ENCODE assay signal across 8 cellular contexts in the genomic region with DNA sequence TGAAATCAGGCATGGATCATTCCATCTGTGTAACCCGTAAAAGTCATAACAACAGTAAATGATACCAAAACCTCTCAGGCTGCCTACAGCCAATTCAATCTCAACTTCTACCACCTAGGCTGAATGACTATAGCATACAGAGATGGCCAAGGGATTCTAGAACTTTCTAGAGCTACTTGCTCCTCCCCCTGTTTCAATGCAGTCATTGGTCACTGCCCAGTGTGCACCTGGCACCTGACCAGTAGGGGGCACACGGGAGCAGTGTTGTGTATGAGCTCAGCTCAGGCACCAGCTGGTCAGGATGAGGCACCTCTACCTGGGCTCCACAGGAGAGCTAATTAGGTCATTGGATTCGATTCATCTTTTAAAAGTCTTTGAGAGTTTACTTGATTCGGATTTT.
A peak's percentile ranks its signal among the peaks of the same experiment; 100 is the strongest.
DNase-seq lines count a peak whose midpoint lies in the region; ATAC-seq and TF ChIP-seq lines count a peak whose summit lies in the region.

No MANE protein-coding gene starts in this region.

- H3K4me1 Mint-ChIP-seq in CD8-positive, alpha-beta T cell (ENCODE audit: low read depth), result no peaks in the 10 kb centered on the region
- H3K4me1 Mint-ChIP-seq in central memory CD8-positive, alpha-beta T cell, result peaks cover 5% of the 10 kb centered on the region

- no peak overlapping the region for H3K4me3 ChIP-seq in CD8-positive, alpha-beta T cell (ENCODE audit: low read depth, low read length)
- no peak overlapping the region for H3K4me3 ChIP-seq in osteoblast (ENCODE audit: insufficient read depth, low read length)

- H3K36me3 Mint-ChIP-seq in CD8-positive, alpha-beta T cell, result no peaks in the 10 kb centered on the region
- H3K36me3 Mint-ChIP-seq in central memory CD8-positive, alpha-beta T cell (ENCODE audit: insufficient read depth), result no peaks in the 10 kb centered on the region

- H2AFZ ChIP-seq in osteoblast (ENCODE audit: low read length), result no peak overlapping the region

- intact Hi-C loops in CD8-positive, alpha-beta T cell (cut with DNase I, micrococcal nuclease), result no loop called here

- DNase-seq in CD8-positive, alpha-beta T cell, result peak in 4 of 7 experiments; percentile 9 to 33 (median 24)
- peak in 3 of 5 donors; percentile 5 to 46 (median 6) for DNase-seq in T-helper 1 cell
- DNase-seq in central memory CD8-positive, alpha-beta T cell (ENCODE audit: low spot score in 2 of 2), result no peak
- DNase-seq in osteoblast (ENCODE audit: insufficient read length, low spot score, missing footprints), result no peak
- DNase-seq in retina, result no peak

- no peak overlapping the region for H3K4me2 ChIP-seq in osteoblast (ENCODE audit: insufficient read depth, low read length)

- no peaks in the 10 kb centered on the region for H3K36me3 ChIP-seq in CD8-positive, alpha-beta T cell (ENCODE audit: insufficient read depth, low read length)
- H3K36me3 ChIP-seq in osteoblast (ENCODE audit: insufficient read depth, low read length), result no peaks in the 10 kb centered on the region

- no peaks in the 10 kb centered on the region for H3K27me3 Mint-ChIP-seq in CD8-positive, alpha-beta T cell (ENCODE audit: low read depth)
- no peaks in the 10 kb centered on the region for H3K27me3 Mint-ChIP-seq in central memory CD8-positive, alpha-beta T cell

- no peaks in the 10 kb centered on the region for H3K79me2 ChIP-seq in osteoblast (ENCODE audit: insufficient read depth, low read length)

- no peaks in the 10 kb centered on the region for H3K4me1 ChIP-seq in CD8-positive, alpha-beta T cell (ENCODE audit: insufficient read depth, low read length)
- no peaks in the 10 kb centered on the region for H3K4me1 ChIP-seq in osteoblast (ENCODE audit: insufficient read depth, low read length)

- H3K27ac Mint-ChIP-seq in CD8-positive, alpha-beta T cell, result no peak overlapping the region
- no peak overlapping the region for H3K27ac Mint-ChIP-seq in central memory CD8-positive, alpha-beta T cell (ENCODE audit: low read depth)

- POLR2A ChIA-PET in CD8-positive, alpha-beta T cell (lab: Charles Lee), result interaction anchor here (0.6 kb wide), 1 partner anchor 637 kb away, joined by 4 read pairs; no protein-coding TSS in a partner anchor

- H3K9me3 ChIP-seq in CD8-positive, alpha-beta T cell (ENCODE audit: low read length), result no peaks in the 10 kb centered on the region
- no peaks in the 10 kb centered on the region for H3K9me3 ChIP-seq in osteoblast (ENCODE audit: low read depth, low read length)

- ATAC-seq in CD8-positive, alpha-beta T cell, result peak; percentile 55
- peak; percentile 79 for ATAC-seq in GM18867 (IDR thresholded peaks at IDR 0.05; ENCODE audit: unreplicated experiment)
- peak; percentile 73 for ATAC-seq in HG03442 (IDR thresholded peaks at IDR 0.05; ENCODE audit: unreplicated experiment)
- ATAC-seq in central memory CD8-positive, alpha-beta T cell (replicated peaks; ENCODE audit: extremely low read depth, poor library complexity, severe bottlenecking), result peak; percentile 73
- no peak for ATAC-seq in HG03571 (IDR thresholded peaks at IDR 0.05; ENCODE audit: unreplicated experiment)

- H3K27me3 ChIP-seq in CD8-positive, alpha-beta T cell (ENCODE audit: insufficient read depth, low read length), result no peaks in the 10 kb centered on the region
- peaks cover 6% of the 10 kb centered on the region for H3K27me3 ChIP-seq in osteoblast (ENCODE audit: insufficient read depth, low read length)

- H4K20me1 ChIP-seq in osteoblast (ENCODE audit: insufficient read depth, low read length), result no peaks in the 10 kb centered on the region

- H3K27ac ChIP-seq in CD8-positive, alpha-beta T cell (ENCODE audit: low read depth, low read length), result no peak overlapping the region
- H3K27ac ChIP-seq in osteoblast (ENCODE audit: low read depth, low read length), result no peak overlapping the region

- no peaks in the 10 kb centered on the region for H3K9me3 Mint-ChIP-seq in CD8-positive, alpha-beta T cell
- no peaks in the 10 kb centered on the region for H3K9me3 Mint-ChIP-seq in central memory CD8-positive, alpha-beta T cell

- peak; percentile 33 for TF ChIP-seq CTCF in CD8-positive, alpha-beta T cell (IDR thresholded peaks at IDR 0.05)
- TF ChIP-seq CTCF in osteoblast (IDR thresholded peaks at IDR 0.05; ENCODE audit: extremely low read depth, low read depth, low read length), result peak; percentile 59

- CTCF ChIA-PET in CD8-positive, alpha-beta T cell (lab: Charles Lee), result interaction anchor here (1.0 to 2.0 kb wide), 3 partner anchors 9 to 11 kb away, joined by 5 to 6 read pairs (median 5); no protein-coding TSS in a partner anchor

- H3K4me3 Mint-ChIP-seq in CD8-positive, alpha-beta T cell, result no peak overlapping the region
- H3K4me3 Mint-ChIP-seq in central memory CD8-positive, alpha-beta T cell, result no peak overlapping the region

Comparison
In these comparisons a context has a peak if more than half of its experiments do, and no peak if none do; other contexts are left out.
1. DNase-seq: peak in CD8-positive, alpha-beta T cell (4 of 7) and T-helper 1 cell (3 of 5); none in central memory CD8-positive, alpha-beta T cell (0 of 2), osteoblast (single experiment) and retina (single experiment).